9 cellular contexts compared by ENCODE assay signal in genomic region chr19:44657211-44657921, GRCh38. TPM values are rescaled to one million over a fixed set of nuclear protein-coding genes. Genes with fewer than 3 reads are reported as not detected.
DNase-seq lines count a peak whose midpoint lies in the region; ATAC-seq and TF ChIP-seq lines count a peak whose summit lies in the region.
"Had no signal": no experiment of that assay in that cellular context is flagged by ENCODE, and none has a peak within 500 bp of the region (broad histone marks: within the 10 kb centered on the region; RNA-seq: fewer than 3 reads in every experiment).

No MANE protein-coding gene starts in this region.

- DNase-seq in BE2C (peak; percentile 85), HAP-1 (ENCODE audit: low spot score in 2 of 2) (peak; percentile 62 to 89), foreskin fibroblast (peak; percentile 26 to 74), posterior cingulate gyrus (peak in 8 of 10 donors; percentile 40 to 92 (median 60)), uterus (peak; percentile 39 to 45)
- DNase-seq in activated T-helper 1 cell treated with anti-CD3 and anti-CD28 coated beads, Interleukin-12 subunit alpha, Interleukin-12 subunit beta, Interleukin-2, Interleukin-4 antibody, amounts not matched to agents 30 ng/mL and 10 ng/mL and 1 ng/mL, durations not matched to agents 14 hours and 24 hours and 36 hours (ENCODE audit: low spot score) = peak; percentile 45

- H3K27ac Mint-ChIP-seq in activated T-helper 1 cell treated with anti-CD3 and anti-CD28 coated beads, Interleukin-12 subunit alpha, Interleukin-12 subunit beta, Interleukin-2, Interleukin-4 antibody, amounts not matched to agents 30 ng/mL and 10 ng/mL and 1 ng/mL, durations not matched to agents 14 hours and 24 hours and 36 hours = no peak overlapping the region

- H3K4me1 ChIP-seq in BE2C (no peaks in the 10 kb centered on the region), HAP-1 (no peaks in the 10 kb centered on the region), uterus (no peaks in the 10 kb centered on the region)

- H3K36me3 ChIP-seq in BE2C = peaks cover 89% of the 10 kb centered on the region
- H3K36me3 ChIP-seq in HAP-1 (replicated peaks) = peaks cover 96% of the 10 kb centered on the region
- H3K36me3 ChIP-seq in uterus = no peaks in the 10 kb centered on the region

- peak; percentile 87 for TF ChIP-seq CTCF in BE2C (IDR thresholded peaks at IDR 0.05; ENCODE audit: low read depth, low read length)
- TF ChIP-seq CTCF in foreskin fibroblast (IDR thresholded peaks at IDR 0.05; ENCODE audit: low read depth, low read length) = peak; percentile 89
- peak; percentile 72 to 86 (median 82) for TF ChIP-seq CTCF in uterus (IDR thresholded peaks at IDR 0.05)

- no peaks in the 10 kb centered on the region for H3K9me3 ChIP-seq in BE2C
- no peaks in the 10 kb centered on the region for H3K9me3 ChIP-seq in HAP-1
- no peaks in the 10 kb centered on the region for H3K9me3 ChIP-seq in uterus

- H3K27ac ChIP-seq in uterus = no peak overlapping the region

- H3K27me3 ChIP-seq in BE2C (no peaks in the 10 kb centered on the region), HAP-1 (ENCODE audit: low read depth) (no peaks in the 10 kb centered on the region), uterus (no peaks in the 10 kb centered on the region)

- H3K36me3 Mint-ChIP-seq in activated T-helper 1 cell treated with anti-CD3 and anti-CD28 coated beads, Interleukin-12 subunit alpha, Interleukin-12 subunit beta, Interleukin-2, Interleukin-4 antibody, amounts not matched to agents 30 ng/mL and 10 ng/mL and 1 ng/mL, durations not matched to agents 14 hours and 24 hours and 36 hours (ENCODE audit: low read depth) = peaks cover 2% of the 10 kb centered on the region

- H3K4me1 Mint-ChIP-seq in activated T-helper 1 cell treated with anti-CD3 and anti-CD28 coated beads, Interleukin-12 subunit alpha, Interleukin-12 subunit beta, Interleukin-2, Interleukin-4 antibody, amounts not matched to agents 30 ng/mL and 10 ng/mL and 1 ng/mL, durations not matched to agents 14 hours and 24 hours and 36 hours (ENCODE audit: low read depth) = peaks cover 13% of the 10 kb centered on the region

- intact Hi-C loops in activated T-helper 1 cell treated with anti-CD3 and anti-CD28 coated beads, Interleukin-12 subunit alpha, Interleukin-12 subunit beta, Interleukin-2, Interleukin-4 antibody, amounts not matched to agents 30 ng/mL and 10 ng/mL and 1 ng/mL, durations not matched to agents 14 hours and 24 hours and 36 hours (cut with micrococcal nuclease) = loop anchor here (1.0 kb wide), 1 partner anchor 86 kb away; no protein-coding TSS in a partner anchor
- intact Hi-C loops in posterior cingulate gyrus (cut with DNase I) (loop anchor here (2.0 kb wide), 1 partner anchor 87 kb away; no protein-coding TSS in a partner anchor), uterus (cut with DNase I; ENCODE audit: low total_unique reads) (no loop called here)

- no peak overlapping the region for H3K4me3 Mint-ChIP-seq in activated T-helper 1 cell treated with anti-CD3 and anti-CD28 coated beads, Interleukin-12 subunit alpha, Interleukin-12 subunit beta, Interleukin-2, Interleukin-4 antibody, amounts not matched to agents 30 ng/mL and 10 ng/mL and 1 ng/mL, durations not matched to agents 14 hours and 24 hours and 36 hours

- in situ Hi-C loops in HAP-1 (cut with MboI; ENCODE audit: low sequenced_read_pairs) = loop anchor here (5.0 kb wide), 1 partner anchor 85 kb away; no protein-coding TSS in a partner anchor

- H3K27me3 Mint-ChIP-seq in activated T-helper 1 cell treated with anti-CD3 and anti-CD28 coated beads, Interleukin-12 subunit alpha, Interleukin-12 subunit beta, Interleukin-2, Interleukin-4 antibody, amounts not matched to agents 30 ng/mL and 10 ng/mL and 1 ng/mL, durations not matched to agents 14 hours and 24 hours and 36 hours (ENCODE audit: insufficient read depth) = no peaks in the 10 kb centered on the region

- ATAC-seq in GM21576 (IDR thresholded peaks at IDR 0.05; ENCODE audit: unreplicated experiment) = no peak

- H3K9me3 Mint-ChIP-seq in activated T-helper 1 cell treated with anti-CD3 and anti-CD28 coated beads, Interleukin-12 subunit alpha, Interleukin-12 subunit beta, Interleukin-2, Interleukin-4 antibody, amounts not matched to agents 30 ng/mL and 10 ng/mL and 1 ng/mL, durations not matched to agents 14 hours and 24 hours and 36 hours = no peaks in the 10 kb centered on the region

- H3K4me3 ChIP-seq in BE2C (ENCODE audit: low read depth, low read length) = no peak overlapping the region
- no peak overlapping the region for H3K4me3 ChIP-seq in HAP-1
- no peak overlapping the region for H3K4me3 ChIP-seq in foreskin fibroblast (ENCODE audit: low read depth in 1 of 2, low read length in 2 of 2)
- H3K4me3 ChIP-seq in uterus = no peak overlapping the region

- no peak for TF ChIP-seq POLR2A in uterus (IDR thresholded peaks at IDR 0.05)

TF ChIP-seq in PFSK-1, 5 proteins besides CTCF, POLR2A, EP300 and RAD21:
- TF ChIP-seq POLR2AphosphoS5 (IDR thresholded peaks at IDR 0.05; ENCODE audit: low read depth, low read length) = peak; percentile 35; the same call in 1 of the 2 replicates
- TF ChIP-seq REST (IDR thresholded peaks at IDR 0.05; ENCODE audit: insufficient read depth in 1 of 2, low read depth in 2 of 2, low read length in 2 of 2) = no peak
- TF ChIP-seq TAF1 (IDR thresholded peaks at IDR 0.05; ENCODE audit: borderline replicate concordance, insufficient read depth, low read length) = no peak
- TF ChIP-seq FOXP2 (optimal IDR thresholded peaks at IDR 0.05; ENCODE audit: borderline replicate concordance, extremely low read depth, extremely low read length, insufficient read depth) = no peak
- TF ChIP-seq SIN3A (IDR thresholded peaks at IDR 0.05; ENCODE audit: borderline replicate concordance, insufficient read depth, low read length) = no peak

RNA-seq across cellular contexts. Expression of gene PVR, which starts 13.7 kb away (rescaled TPM):
- polyA plus RNA-seq in BE2C (2012; ENCODE audit: insufficient read depth, insufficient read length, low read depth) = 41.5 TPM
- 65.8 TPM for polyA plus RNA-seq in PFSK-1 (2012; ENCODE audit: insufficient read length, low read depth)
- total RNA-seq in activated T-helper 1 cell treated with anti-CD3 and anti-CD28 coated beads, Interleukin-12 subunit alpha, Interleukin-12 subunit beta, Interleukin-2, Interleukin-4 antibody, amounts not matched to agents 30 ng/mL and 10 ng/mL and 1 ng/mL, durations not matched to agents 14 hours and 24 hours and 36 hours = 19.3 and 20.6 TPM in 2 replicates
- 10 to 100 TPM in 3 of 4 donors, 1 to 10 TPM in 1; 7.9 to 45.3 (median 28.0) TPM for total RNA-seq in uterus

RNA-seq across cellular contexts. Expression of gene CEACAM19, which starts 13.9 kb away (rescaled TPM):
- 1.5 TPM for polyA plus RNA-seq in BE2C (2012; ENCODE audit: insufficient read depth, insufficient read length, low read depth)
- polyA plus RNA-seq in PFSK-1 (2012; ENCODE audit: insufficient read length, low read depth) = 8.0 TPM
- 1.1 and 1.3 TPM in 2 replicates for total RNA-seq in activated T-helper 1 cell treated with anti-CD3 and anti-CD28 coated beads, Interleukin-12 subunit alpha, Interleukin-12 subunit beta, Interleukin-2, Interleukin-4 antibody, amounts not matched to agents 30 ng/mL and 10 ng/mL and 1 ng/mL, durations not matched to agents 14 hours and 24 hours and 36 hours
- total RNA-seq in uterus = 10 to 100 TPM in 1 of 4 donors, 1 to 10 TPM in 3; 1.0 to 16.1 (median 1.3) TPM

RNA-seq across cellular contexts. Expression of gene CEACAM16, which starts 41.6 kb away (rescaled TPM):
- 0.28 TPM for polyA plus RNA-seq in BE2C (2012; ENCODE audit: insufficient read depth, insufficient read length, low read depth)
- not detected for polyA plus RNA-seq in PFSK-1 (2012; ENCODE audit: insufficient read length, low read depth)
- total RNA-seq in activated T-helper 1 cell treated with anti-CD3 and anti-CD28 coated beads, Interleukin-12 subunit alpha, Interleukin-12 subunit beta, Interleukin-2, Interleukin-4 antibody, amounts not matched to agents 30 ng/mL and 10 ng/mL and 1 ng/mL, durations not matched to agents 14 hours and 24 hours and 36 hours = not detected in 2 replicates
- total RNA-seq in uterus = not detected
- total RNA-seq: subcutaneous adipose tissue had no signal

RNA-seq across cellular contexts. Expression of gene IGSF23, which starts 44.0 kb away (rescaled TPM):
- not detected for polyA plus RNA-seq in BE2C (2012; ENCODE audit: insufficient read depth, insufficient read length, low read depth)
- polyA plus RNA-seq in PFSK-1 (2012; ENCODE audit: insufficient read length, low read depth) = not detected
- total RNA-seq in activated T-helper 1 cell treated with anti-CD3 and anti-CD28 coated beads, Interleukin-12 subunit alpha, Interleukin-12 subunit beta, Interleukin-2, Interleukin-4 antibody, amounts not matched to agents 30 ng/mL and 10 ng/mL and 1 ng/mL, durations not matched to agents 14 hours and 24 hours and 36 hours = not detected in 2 replicates
- not detected for total RNA-seq in uterus
- total RNA-seq: subcutaneous adipose tissue had no signal
